8 cellular contexts compared by ENCODE assay signal in the genomic region with DNA sequence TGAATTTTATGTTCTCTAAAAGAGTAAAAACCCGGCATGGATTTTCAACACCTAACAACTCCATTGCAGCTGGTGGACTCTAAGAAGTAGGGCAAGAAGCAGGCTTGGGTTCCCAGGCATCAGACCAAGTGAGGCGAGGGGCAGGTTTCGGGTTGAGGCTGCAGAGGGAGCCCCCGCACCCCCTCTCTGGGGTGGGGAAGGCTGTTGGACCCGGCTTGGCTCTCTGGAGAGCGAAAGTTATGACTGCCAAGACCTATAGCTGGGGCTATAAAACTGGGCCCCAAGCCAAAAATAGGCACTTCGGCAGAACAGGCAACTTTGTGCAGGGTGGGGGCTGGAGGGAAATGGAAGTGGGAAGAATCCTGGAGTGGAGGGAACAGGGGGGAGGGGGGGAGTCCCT. TPM values are rescaled to one million over a fixed set of nuclear protein-coding genes. Genes with fewer than 3 reads are reported as not detected.
DNase-seq lines count a peak whose midpoint lies in the region; ATAC-seq, FAIRE-seq and TF ChIP-seq lines count a peak whose summit lies in the region.
"Not testable (repeated sequence)": the region's sequence is repeated elsewhere in the genome, so short reads cannot be mapped to it uniquely, and the experiment has no call there.

No MANE protein-coding gene starts in this region.

- not testable (repeated sequence) for TF ChIP-seq POLR2A in HepG2 (IDR thresholded peaks at IDR 0.05; ENCODE audit: insufficient read depth in 1 of 2, low read depth in 2 of 2, low read length in 2 of 2)

- POLR2A ChIA-PET in CD8-positive, alpha-beta T cell (lab: Charles Lee); HepG2 (lab: Yijun Ruan, JAX): not testable (repeated sequence)

- peak in 1 of 7 experiments; percentile 52 for DNase-seq in CD8-positive, alpha-beta T cell
- not testable (repeated sequence) for DNase-seq in T-helper 2 cell treated with Interferon-gamma antibody and Interleukin-4, amounts not matched to agents 5 μg/mL and 100 μg/mL, for 36 hours (ENCODE audit: low spot score); activated naive CD8-positive, alpha-beta T cell treated with anti-CD3 and anti-CD28 coated beads, Interleukin-2, amount 50 U/mL, for 24 hours; endodermal cell; HepG2 (ENCODE audit: low spot score)

- not testable (repeated sequence) for H3K27me3 Mint-ChIP-seq in CD8-positive, alpha-beta T cell (ENCODE audit: low read depth)
- H3K27me3 Mint-ChIP-seq in T-helper 2 cell treated with Interferon-gamma antibody and Interleukin-4, amounts not matched to agents 5 μg/mL and 100 μg/mL, for 36 hours (ENCODE audit: low read depth) = peaks cover 63% of the 10 kb centered on the region
- peaks cover 27% of the 10 kb centered on the region for H3K27me3 Mint-ChIP-seq in activated naive CD8-positive, alpha-beta T cell treated with anti-CD3 and anti-CD28 coated beads, Interleukin-2, amount 50 U/mL, for 24 hours
- H3K27me3 Mint-ChIP-seq in endodermal cell (ENCODE audit: insufficient read depth) = peaks cover 34% of the 10 kb centered on the region

- in situ Hi-C loops in HepG2 (cut with HindIII; ENCODE audit: extremely low pct_ligation_motif_present, low pct_unique_long_range_greater_than_20kb) = not testable (repeated sequence)

- peaks cover 12% of the 10 kb centered on the region for H3K4me1 ChIP-seq in CD8-positive, alpha-beta T cell (ENCODE audit: insufficient read depth, low read length)
- H3K4me1 ChIP-seq in HUES64 (ENCODE audit: insufficient read depth, low read length) (peaks cover 11% of the 10 kb centered on the region), thymus (ENCODE audit: control insufficient read depth, insufficient read depth, low read length) (peaks cover 14% of the 10 kb centered on the region)
- H3K4me1 ChIP-seq in endodermal cell (ENCODE audit: control insufficient read depth, insufficient read depth, low read length); HepG2 (ENCODE audit: insufficient read depth, low read length); parathyroid adenoma: not testable (repeated sequence)

- BruUV-seq in HepG2 (replicated peaks; lab: Mats Ljungman, UMichigan) = not testable (repeated sequence)

- not testable (repeated sequence) for H3K27ac Mint-ChIP-seq in CD8-positive, alpha-beta T cell; T-helper 2 cell treated with Interferon-gamma antibody and Interleukin-4, amounts not matched to agents 5 μg/mL and 100 μg/mL, for 36 hours; activated naive CD8-positive, alpha-beta T cell treated with anti-CD3 and anti-CD28 coated beads, Interleukin-2, amount 50 U/mL, for 24 hours; endodermal cell

- not testable (repeated sequence) for TF ChIP-seq CTCF in CD8-positive, alpha-beta T cell (IDR thresholded peaks at IDR 0.05); endodermal cell (conservative IDR thresholded peaks at IDR 0.05); HepG2 (CRISPR knock-in tag; IDR thresholded peaks at IDR 0.05); parathyroid adenoma (IDR thresholded peaks at IDR 0.05)

- H3K4me3 Mint-ChIP-seq in CD8-positive, alpha-beta T cell = peak overlapping the region; percentile 93
- H3K4me3 Mint-ChIP-seq in T-helper 2 cell treated with Interferon-gamma antibody and Interleukin-4, amounts not matched to agents 5 μg/mL and 100 μg/mL, for 36 hours = peak overlapping the region; percentile 84
- H3K4me3 Mint-ChIP-seq in activated naive CD8-positive, alpha-beta T cell treated with anti-CD3 and anti-CD28 coated beads, Interleukin-2, amount 50 U/mL, for 24 hours = peak overlapping the region; percentile 83
- peak overlapping the region; percentile 78 for H3K4me3 Mint-ChIP-seq in endodermal cell

- not testable (repeated sequence) for H3K9me3 Mint-ChIP-seq in CD8-positive, alpha-beta T cell; T-helper 2 cell treated with Interferon-gamma antibody and Interleukin-4, amounts not matched to agents 5 μg/mL and 100 μg/mL, for 36 hours; activated naive CD8-positive, alpha-beta T cell treated with anti-CD3 and anti-CD28 coated beads, Interleukin-2, amount 50 U/mL, for 24 hours; endodermal cell

- TF ChIP-seq EP300 in HepG2 (IDR thresholded peaks at IDR 0.05; ENCODE audit: low read depth in 2 of 2, low read length in 2 of 2); HepG2 (CRISPR knock-in tag; IDR thresholded peaks at IDR 0.05; ENCODE audit: borderline replicate concordance): not testable (repeated sequence)

- not testable (repeated sequence) for H2AFZ ChIP-seq in HepG2 (ENCODE audit: low read length)
- peak overlapping the region; percentile 92 for H2AFZ ChIP-seq in parathyroid adenoma

- FAIRE-seq in HepG2 (lab: Jason Lieb, UNC) = not testable (repeated sequence)

- not testable (repeated sequence) for H3K27ac ChIP-seq in CD8-positive, alpha-beta T cell (ENCODE audit: low read depth, low read length); endodermal cell (ENCODE audit: low read depth, low read length); HepG2 (ENCODE audit: extremely low read length, insufficient read depth, low read length); thymus (ENCODE audit: low read depth)
- peak overlapping the region; percentile 70; the same call in 1 of the 2 replicates for H3K27ac ChIP-seq in HUES64 (ENCODE audit: low read depth, low read length)
- peak overlapping the region; percentile 92 for H3K27ac ChIP-seq in parathyroid adenoma

- H3K36me3 Mint-ChIP-seq in CD8-positive, alpha-beta T cell; T-helper 2 cell treated with Interferon-gamma antibody and Interleukin-4, amounts not matched to agents 5 μg/mL and 100 μg/mL, for 36 hours (ENCODE audit: low read depth); activated naive CD8-positive, alpha-beta T cell treated with anti-CD3 and anti-CD28 coated beads, Interleukin-2, amount 50 U/mL, for 24 hours (ENCODE audit: low read depth); endodermal cell (ENCODE audit: low read depth): not testable (repeated sequence)

- peak; percentile 4 for ATAC-seq in CD8-positive, alpha-beta T cell
- ATAC-seq in activated naive CD8-positive, alpha-beta T cell treated with anti-CD3 and anti-CD28 coated beads, Interleukin-2, amount 50 U/mL, for 24 hours; HepG2: not testable (repeated sequence)

- peak overlapping the region; percentile 69 for H3K4me2 ChIP-seq in HepG2 (ENCODE audit: low read depth, low read length)
- peak overlapping the region; percentile 80 for H3K4me2 ChIP-seq in parathyroid adenoma (ENCODE audit: low read length)

- not testable (repeated sequence) for TF ChIP-seq RAD21 in HepG2 (CRISPR knock-in tag; IDR thresholded peaks at IDR 0.05)

- H3K79me2 ChIP-seq in HepG2 (ENCODE audit: insufficient read depth, low read length); parathyroid adenoma: not testable (repeated sequence)

- H3K27me3 ChIP-seq in CD8-positive, alpha-beta T cell (ENCODE audit: insufficient read depth, low read length); endodermal cell (ENCODE audit: control insufficient read depth, insufficient read depth, low read length, poor library complexity, severe bottlenecking); parathyroid adenoma (ENCODE audit: control insufficient read depth, insufficient read depth, low read length); thymus (ENCODE audit: control insufficient read depth, insufficient read depth): not testable (repeated sequence)
- peaks cover 12% of the 10 kb centered on the region for H3K27me3 ChIP-seq in HUES64 (ENCODE audit: insufficient read depth, low read length)
- peaks cover 2 to 14% of the 10 kb centered on the region in 2 experiments; a peak in 2 of 5 replicates for H3K27me3 ChIP-seq in HepG2 (ENCODE audit: control insufficient read depth in 1 of 2, insufficient read depth in 2 of 2, low read length in 2 of 2)

- H3K4me1 Mint-ChIP-seq in CD8-positive, alpha-beta T cell (ENCODE audit: low read depth) = peaks cover 34% of the 10 kb centered on the region
- H3K4me1 Mint-ChIP-seq in T-helper 2 cell treated with Interferon-gamma antibody and Interleukin-4, amounts not matched to agents 5 μg/mL and 100 μg/mL, for 36 hours (ENCODE audit: low read depth) = peaks cover 15% of the 10 kb centered on the region
- H3K4me1 Mint-ChIP-seq in activated naive CD8-positive, alpha-beta T cell treated with anti-CD3 and anti-CD28 coated beads, Interleukin-2, amount 50 U/mL, for 24 hours = peaks cover 23% of the 10 kb centered on the region
- peaks cover 11% of the 10 kb centered on the region for H3K4me1 Mint-ChIP-seq in endodermal cell

- intact Hi-C loops in CD8-positive, alpha-beta T cell (cut with DNase I, micrococcal nuclease) = loop anchor here (1.0 to 2.0 kb wide), 4 partner anchors 14 to 1057 kb away; partner anchors contain the start of genes ASF1B (in 1 of the 2), DDX39A (in 1 of the 2), IER2 (in 1 of the 2) and STX10 (in 1 of the 2)
- intact Hi-C loops in HepG2 (cut with micrococcal nuclease; ENCODE audit: unreplicated experiment) = not testable (repeated sequence)

- CTCF ChIA-PET in CD8-positive, alpha-beta T cell (lab: Charles Lee); HepG2 (lab: Yijun Ruan, JAX; ENCODE audit: low intra/inter-chr PET ratio, low total read pairs): not testable (repeated sequence)

- 0 out of 2 replicates have a peak overlapping the region, but pooled peaks have one; percentile 92 for H3K9ac ChIP-seq in HUES64 (ENCODE audit: low read depth, low read length)
- H3K9ac ChIP-seq in endodermal cell (ENCODE audit: extremely low read depth, low read length, poor library complexity, severe bottlenecking); HepG2 (ENCODE audit: insufficient read depth, low read depth, low read length); parathyroid adenoma: not testable (repeated sequence)

- 68% methylated on average over 6 of the region's 7 CpGs for WGBS in HUES64
- 79% methylated on average over 6 of the region's 7 CpGs; no CpG with 5 or more reads in 1 of the 2 experiments for WGBS in endodermal cell (ENCODE audit: insufficient coverage in 1 of 2, insufficient read length in 1 of 2), 2 experiments
- WGBS in HepG2 (ENCODE audit: low lambda C conversion rate) = 23% methylated on average over 7 of the region's 7 CpGs
- WGBS in thymus = 45% methylated on average over 7 of the region's 7 CpGs

- H4K20me1 ChIP-seq in HepG2 (ENCODE audit: insufficient read depth, low read length) = not testable (repeated sequence)

- H3K4me3 ChIP-seq in CD8-positive, alpha-beta T cell (ENCODE audit: low read depth, low read length) = peak overlapping the region; percentile 89
- H3K4me3 ChIP-seq in HUES64 (ENCODE audit: low read length) = peak overlapping the region; percentile 75
- H3K4me3 ChIP-seq in endodermal cell (ENCODE audit: low read length) = peak overlapping the region; percentile 82
- H3K4me3 ChIP-seq in HepG2 (replicated peaks in 1 of 3; ENCODE audit: insufficient read depth in 1 of 3, low read depth in 2 of 3, low read length in 3 of 3) = peak overlapping the region in 1 of 3 experiments; percentile 78; a peak in 1 of 6 replicates
- H3K4me3 ChIP-seq in parathyroid adenoma (ENCODE audit: low read depth, low read length) = peak overlapping the region; percentile 73
- peak overlapping the region; percentile 55 for H3K4me3 ChIP-seq in thymus (ENCODE audit: low read length)

- H3K9me3 ChIP-seq in CD8-positive, alpha-beta T cell (ENCODE audit: low read length); HUES64 (ENCODE audit: insufficient read depth, low read depth, low read length); endodermal cell (ENCODE audit: control insufficient read depth, low read length); HepG2 (ENCODE audit: low read length); parathyroid adenoma (ENCODE audit: control insufficient read depth, low read length); thymus (ENCODE audit: control insufficient read depth): not testable (repeated sequence)

- H3K36me3 ChIP-seq in CD8-positive, alpha-beta T cell (ENCODE audit: insufficient read depth, low read length); HUES64 (ENCODE audit: insufficient read depth, low read length); endodermal cell (ENCODE audit: control insufficient read depth, insufficient read depth, low read length); HepG2 (replicated peaks in 1 of 2; ENCODE audit: control insufficient read depth in 1 of 2, insufficient read depth in 2 of 2, low read length in 2 of 2); parathyroid adenoma (ENCODE audit: control insufficient read depth, insufficient read depth, low read length); thymus (ENCODE audit: control insufficient read depth, insufficient read depth): not testable (repeated sequence)

RNA-seq across cellular contexts. Expression of gene ADGRL1, which starts 1.8 kb away (rescaled TPM):
- total RNA-seq in CD8-positive, alpha-beta T cell = 10 to 100 TPM; 19.9 to 20.5 TPM
- polyA plus RNA-seq in HUES64 (2013, experiment 1 of 2) = 60.2 TPM
- polyA plus RNA-seq in HUES64 (2013, experiment 2 of 2) = 61.1 TPM
- total RNA-seq in endodermal cell = 10 to 100 TPM; 70.8 to 82.6 TPM
- polyA plus RNA-seq in endodermal cell (2013, experiment 1 of 2) = 61.7 TPM
- 51.6 TPM for polyA plus RNA-seq in endodermal cell (2013, experiment 2 of 2)
- total RNA-seq in HepG2 (2016; rRNA removed; fragmentation: Illumina TruSeq; extraction: Trizol) = 0.41 and 0.49 TPM in 2 replicates
- 0.26 and 0.61 TPM in 2 replicates for total RNA-seq in HepG2 (2016; cell fraction: cytosol; rRNA removed; fragmentation: Illumina TruSeq; extraction: Trizol; ENCODE audit: low read depth)
- 0.37 and 0.69 TPM in 2 replicates for total RNA-seq in HepG2 (2016; cell fraction: insoluble cytoplasmic fraction; rRNA removed; fragmentation: Illumina TruSeq; extraction: Trizol)
- 0.59 and 1.0 TPM in 2 replicates for total RNA-seq in HepG2 (2016; cell fraction: membrane; rRNA removed; fragmentation: Illumina TruSeq; extraction: Trizol)
- 0.50 and 0.56 TPM in 2 replicates for total RNA-seq in HepG2 (2016; cell fraction: nucleus; rRNA removed; fragmentation: Illumina TruSeq; extraction: Trizol)
- 1.7 and 1.9 TPM in 2 replicates for polyA plus RNA-seq in HepG2 (2011; rRNA removed)
- 0.95 and 1.3 TPM in 2 replicates for polyA plus RNA-seq in HepG2 (2011; cell fraction: cytosol; rRNA removed)
- 7.9 and 10.6 TPM in 2 replicates for polyA plus RNA-seq in HepG2 (2011; cell fraction: nucleus; rRNA removed)
- polyA plus RNA-seq in HepG2 (2012) = 1.6 and 3.4 TPM in 2 replicates
- polyA plus RNA-seq in HepG2 (2016; cell fraction: cytosol; fragmentation: Illumina TruSeq; extraction: Trizol; ENCODE audit: low read depth) = 0.20 and 0.24 TPM in 2 replicates
- 1.5 TPM in 2 replicates for polyA plus RNA-seq in HepG2 (2016; cell fraction: insoluble cytoplasmic fraction; fragmentation: Illumina TruSeq; extraction: Trizol; ENCODE audit: low read depth)
- 0.41 and 0.47 TPM in 2 replicates for polyA plus RNA-seq in HepG2 (2016; cell fraction: membrane; fragmentation: Illumina TruSeq; extraction: Trizol; ENCODE audit: low read depth)
- polyA plus RNA-seq in HepG2 (2016; cell fraction: nucleus; fragmentation: Illumina TruSeq; extraction: Trizol; ENCODE audit: insufficient read depth, low read depth) = 1.1 and 1.2 TPM in 2 replicates
- 6.1 and 14.3 TPM in 2 replicates for polyA minus RNA-seq in HepG2 (2011; rRNA and poly(A)+ RNA removed; ENCODE audit: low replicate concordance)
- polyA minus RNA-seq in HepG2 (2011; cell fraction: cytosol; rRNA and poly(A)+ RNA removed) = 0.62 and 0.99 TPM in 2 replicates
- polyA minus RNA-seq in HepG2 (2011; cell fraction: nucleus; rRNA and poly(A)+ RNA removed) = 2.0 and 2.2 TPM in 2 replicates
- 8.4 TPM for polyA plus RNA-seq in thymus

Comparison
In these comparisons a context has a peak if more than half of its experiments do, and no peak if none do; other contexts are left out.
1. RNA of gene ADGRL1, which starts 1.8 kb away (total RNA-seq): 70.8 to 82.6 TPM in endodermal cell and 19.9 to 20.5 TPM in CD8-positive, alpha-beta T cell; 0.26 to 1.0 TPM in HepG2; every median in the first group is over 10 times any median in the second.
2. Peak in every context shown above with its lines, with median percentiles within 50 percentile points of each other: H3K4me3 Mint-ChIP-seq.